ENCODE assay signal across 1 cellular context in the genomic region with DNA sequence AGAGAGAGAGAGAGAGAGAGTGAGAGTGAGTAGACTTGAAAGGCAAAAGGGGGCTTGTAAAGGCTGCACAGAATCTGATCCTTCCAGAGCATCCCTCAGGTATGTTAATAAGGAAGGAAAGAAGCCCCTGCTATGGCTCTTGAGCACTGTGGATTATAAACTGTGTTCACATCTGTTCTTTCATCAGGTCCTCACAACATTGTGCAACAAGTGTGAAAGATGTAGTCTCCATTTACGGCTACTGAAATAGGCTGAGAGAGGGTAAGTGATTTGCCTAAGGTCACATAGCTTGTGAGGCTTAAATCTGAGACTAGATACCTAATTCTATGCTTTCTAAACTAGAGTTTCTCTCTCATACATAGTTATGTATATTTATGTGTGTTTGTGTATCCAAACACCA.
A peak's percentile ranks its signal among the peaks of the same experiment; 100 is the strongest.
TF ChIP-seq lines count a peak whose summit lies in the region.

No MANE protein-coding gene starts in this region.

TF ChIP-seq in HepG2, 621 proteins besides CTCF, POLR2A, EP300 and RAD21:
- no peak for TF ChIP-seq TSC22D2 (CRISPR knock-in tag; IDR thresholded peaks at IDR 0.05; ENCODE audit: borderline replicate concordance)
- peak; percentile 73; the same call in 1 of the 2 replicates for TF ChIP-seq CEBPB (IDR thresholded peaks at IDR 0.05; ENCODE audit: borderline replicate concordance, low read depth, low read length)
TF ChIP-seq in HepG2: peak in this region for 1.
